ENCODE assay signal across 8 cellular contexts in the genomic region with DNA sequence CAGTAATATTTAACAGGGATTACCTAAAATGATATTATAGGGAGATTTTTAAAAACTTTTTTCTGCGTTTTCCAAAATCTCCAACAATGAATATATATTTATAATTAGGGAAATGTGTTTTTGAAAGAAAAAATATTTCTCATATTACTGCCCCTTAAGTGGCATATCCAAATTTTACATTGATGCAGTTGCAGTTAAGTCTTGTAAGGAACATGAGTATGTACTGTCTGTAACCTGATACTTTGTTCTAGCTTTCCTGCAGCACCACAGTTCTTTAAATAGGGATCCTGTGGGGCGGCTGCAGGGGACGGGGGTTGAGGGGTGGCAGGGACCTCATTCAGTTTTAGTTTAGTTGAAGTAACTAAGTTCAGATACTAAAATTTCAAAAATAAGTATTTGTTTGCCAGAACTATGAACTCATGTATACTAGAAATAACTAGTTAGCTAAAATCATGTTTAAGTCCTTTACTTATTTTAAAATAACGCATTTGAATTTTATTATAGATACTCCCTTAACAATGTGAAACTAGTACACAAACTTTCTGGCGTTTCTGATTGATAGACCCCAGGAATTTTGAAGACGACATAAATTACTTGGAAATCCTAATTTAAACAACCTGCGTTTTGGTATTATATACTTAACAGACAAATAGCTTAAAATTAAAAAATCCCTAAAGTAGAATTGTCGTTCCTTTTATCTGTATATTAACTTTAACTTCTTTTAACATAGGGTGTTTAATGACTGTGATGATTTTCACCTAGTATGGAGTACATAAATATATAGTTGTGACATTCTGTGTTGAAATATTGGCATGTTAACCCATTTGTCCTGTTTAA. TPM values are rescaled to one million over a fixed set of nuclear protein-coding genes. Genes with fewer than 3 reads are reported as not detected.
DNase-seq lines count a peak whose midpoint lies in the region; ATAC-seq, FAIRE-seq and TF ChIP-seq lines count a peak whose summit lies in the region.

No MANE protein-coding gene starts in this region.

- peaks cover 3% of the 10 kb centered on the region for H3K27me3 Mint-ChIP-seq in activated naive CD8-positive, alpha-beta T cell treated with anti-CD3 and anti-CD28 coated beads, Interleukin-2, amount 50 U/mL, for 24 hours

- DNase-seq in HT-29 (ENCODE audit: low spot score) = peak; percentile 93
- DNase-seq in SK-MEL-5 (ENCODE audit: low read depth, low spot score) = peak; percentile 79
- DNase-seq in activated naive CD8-positive, alpha-beta T cell treated with anti-CD3 and anti-CD28 coated beads, Interleukin-2, amount 50 U/mL, for 24 hours = peak; percentile 27
- peak; percentile 53 for DNase-seq in left ventricle myocardium inferior
- DNase-seq in D721Med (ENCODE audit: insufficient read length, low spot score) = no peak

- TF ChIP-seq CTCF in DOHH2 (IDR thresholded peaks at IDR 0.05; ENCODE audit: low read depth, low read length, poor library complexity, severe bottlenecking) = no peak
- TF ChIP-seq CTCF in left ventricle myocardium inferior (IDR thresholded peaks at IDR 0.05; ENCODE audit: borderline replicate concordance) = no peak
- TF ChIP-seq CTCF in D721Med (IDR thresholded peaks at IDR 0.05; ENCODE audit: insufficient read depth, missing control alignments) = no peak

- peak overlapping the region; percentile 77 for H3K4me2 ChIP-seq in DOHH2 (ENCODE audit: low read length)

- H3K27ac Mint-ChIP-seq in activated naive CD8-positive, alpha-beta T cell treated with anti-CD3 and anti-CD28 coated beads, Interleukin-2, amount 50 U/mL, for 24 hours = peak overlapping the region; percentile 100

- H3K9me3 ChIP-seq in DOHH2 (ENCODE audit: control insufficient read depth, insufficient read depth, low read length) (no peaks in the 10 kb centered on the region), left ventricle myocardium inferior (replicated peaks) (no peaks in the 10 kb centered on the region)

- intact Hi-C loops in left ventricle myocardium inferior (cut with micrococcal nuclease) = loop anchor here (2.0 to 10.0 kb wide), 2 partner anchors 25 to 101 kb away; a partner anchor contains a TSS

- peaks cover 23% of the 10 kb centered on the region for H3K79me2 ChIP-seq in DOHH2 (ENCODE audit: control insufficient read depth, low read length)

- peaks cover 5% of the 10 kb centered on the region for H3K36me3 Mint-ChIP-seq in activated naive CD8-positive, alpha-beta T cell treated with anti-CD3 and anti-CD28 coated beads, Interleukin-2, amount 50 U/mL, for 24 hours (ENCODE audit: low read depth)

- no peaks in the 10 kb centered on the region for H3K9me3 Mint-ChIP-seq in activated naive CD8-positive, alpha-beta T cell treated with anti-CD3 and anti-CD28 coated beads, Interleukin-2, amount 50 U/mL, for 24 hours

- H3K27me3 ChIP-seq in DOHH2 (ENCODE audit: control insufficient read depth, low read length) (no peaks in the 10 kb centered on the region), left ventricle myocardium inferior (ENCODE audit: low read depth) (no peaks in the 10 kb centered on the region), rectal smooth muscle tissue (ENCODE audit: control insufficient read depth, insufficient read depth, low read length) (no peaks in the 10 kb centered on the region)

- H3K4me1 ChIP-seq in DOHH2 (ENCODE audit: control insufficient read depth, low read length) = peaks cover 31% of the 10 kb centered on the region
- H3K4me1 ChIP-seq in left ventricle myocardium inferior = peaks cover 49% of the 10 kb centered on the region
- peaks cover 6% of the 10 kb centered on the region for H3K4me1 ChIP-seq in rectal smooth muscle tissue (ENCODE audit: control insufficient read depth, insufficient read depth, low read length)

- FAIRE-seq in D721Med (lab: Jason Lieb, UNC) = no peak

- no peaks in the 10 kb centered on the region for H3K36me3 ChIP-seq in DOHH2 (ENCODE audit: control insufficient read depth, low read length)
- H3K36me3 ChIP-seq in left ventricle myocardium inferior = no peaks in the 10 kb centered on the region
- H3K36me3 ChIP-seq in rectal smooth muscle tissue (ENCODE audit: control insufficient read depth, insufficient read depth, low read length) = no peaks in the 10 kb centered on the region

- H3K27ac ChIP-seq in DOHH2 (ENCODE audit: low read depth, low read length) (peak overlapping the region; percentile 83), left ventricle myocardium inferior (replicated peaks) (peak overlapping the region; percentile 93), rectal smooth muscle tissue (ENCODE audit: low read depth, low read length) (peak overlapping the region; percentile 97)

- peak overlapping the region; percentile 30 for H3K9ac ChIP-seq in rectal smooth muscle tissue (ENCODE audit: low read length)

- in situ Hi-C loops in SK-MEL-5 (cut with HindIII; ENCODE audit: low pct_unique_long_range_greater_than_20kb, low sequenced_read_pairs) = no loop called here

- H3K9me2 ChIP-seq in DOHH2 (replicated peaks; ENCODE audit: control insufficient read depth, low read length) = no peaks in the 10 kb centered on the region

- ATAC-seq in GM21447 (IDR thresholded peaks at IDR 0.05; ENCODE audit: unreplicated experiment) = peak; percentile 48
- peak; percentile 66 for ATAC-seq in activated naive CD8-positive, alpha-beta T cell treated with anti-CD3 and anti-CD28 coated beads, Interleukin-2, amount 50 U/mL, for 24 hours

- no peaks in the 10 kb centered on the region for H4K20me1 ChIP-seq in DOHH2 (ENCODE audit: control insufficient read depth, insufficient read depth, low read depth, low read length)

- peak overlapping the region; percentile 88 for H3K4me3 ChIP-seq in DOHH2 (ENCODE audit: low read length)
- H3K4me3 ChIP-seq in left ventricle myocardium inferior = peak overlapping the region; percentile 77
- peak overlapping the region; percentile 80 for H3K4me3 ChIP-seq in rectal smooth muscle tissue (ENCODE audit: low read length)

- peaks cover 63% of the 10 kb centered on the region for H3K4me1 Mint-ChIP-seq in activated naive CD8-positive, alpha-beta T cell treated with anti-CD3 and anti-CD28 coated beads, Interleukin-2, amount 50 U/mL, for 24 hours

- peak overlapping the region; percentile 89 for H3K4me3 Mint-ChIP-seq in activated naive CD8-positive, alpha-beta T cell treated with anti-CD3 and anti-CD28 coated beads, Interleukin-2, amount 50 U/mL, for 24 hours

- peaks cover 34% of the 10 kb centered on the region for H3F3A ChIP-seq in DOHH2 (ENCODE audit: control insufficient read depth, insufficient read depth)

RNA-seq across cellular contexts. Expression of a gene that starts 0.6 kb away (rescaled TPM):
- total RNA-seq in HT-29 (2014; rRNA removed; shearing (Covaris generic)) = 4.2 and 7.9 TPM in 2 replicates
- total RNA-seq in SK-MEL-5 (2014; rRNA removed; shearing (Covaris generic)) = 10.2 and 14.3 TPM in 2 replicates
- 8.9 TPM in 2 replicates for polyA plus RNA-seq in SK-MEL-5 (2015; cell fraction: cytosol; rRNA removed)
- 15.3 and 17.4 TPM in 2 replicates for polyA plus RNA-seq in SK-MEL-5 (2015; cell fraction: nucleus; rRNA removed)
- total RNA-seq in left ventricle myocardium inferior = 118 TPM

RNA-seq across cellular contexts. Expression of a gene that starts 25.2 kb away (rescaled TPM):
- 130 and 145 TPM in 2 replicates for total RNA-seq in HT-29 (2014; rRNA removed; shearing (Covaris generic))
- total RNA-seq in SK-MEL-5 (2014; rRNA removed; shearing (Covaris generic)) = 96.3 and 100 TPM in 2 replicates
- polyA plus RNA-seq in SK-MEL-5 (2015; cell fraction: cytosol; rRNA removed) = 90.7 and 112 TPM in 2 replicates
- 571 and 723 TPM in 2 replicates for polyA plus RNA-seq in SK-MEL-5 (2015; cell fraction: nucleus; rRNA removed)
- 55.7 TPM for total RNA-seq in left ventricle myocardium inferior

RNA-seq across cellular contexts. Expression of a gene that starts 41.7 kb away (rescaled TPM):
- total RNA-seq in HT-29 (2014; rRNA removed; shearing (Covaris generic)) = 13.4 and 15.4 TPM in 2 replicates
- not detected in 2 replicates for total RNA-seq in SK-MEL-5 (2014; rRNA removed; shearing (Covaris generic))
- not detected in 2 replicates for polyA plus RNA-seq in SK-MEL-5 (2015; cell fraction: cytosol; rRNA removed)
- not detected in 2 replicates for polyA plus RNA-seq in SK-MEL-5 (2015; cell fraction: nucleus; rRNA removed)
- total RNA-seq in left ventricle myocardium inferior = 2.5 TPM
